In genomic region chr9:85404911-85405580, GRCh38 we compare ENCODE assay signal across 20 cellular contexts.
A peak's percentile ranks its signal among the peaks of the same experiment; 100 is the strongest.
DNase-seq lines count a peak whose midpoint lies in the region; ATAC-seq and TF ChIP-seq lines count a peak whose summit lies in the region.
"Had no signal": no experiment of that assay in that cellular context is flagged by ENCODE, and none has a peak within 500 bp of the region (broad histone marks: within the 10 kb centered on the region; RNA-seq: fewer than 3 reads in every experiment).

No MANE protein-coding gene starts in this region.

- no peaks in the 10 kb centered on the region for H3K4me1 ChIP-seq in RWPE2 (ENCODE audit: insufficient read depth, poor library complexity, severe bottlenecking)

- H3K27me3 ChIP-seq in RWPE2 (ENCODE audit: insufficient read depth, poor library complexity, severe bottlenecking): no peaks in the 10 kb centered on the region
- H3K27me3 ChIP-seq: BE2C had no signal

- POLR2A ChIA-PET in GM10248 (lab: Yijun Ruan, JAX): no interaction called here

- ATAC-seq in RWPE2 (ENCODE audit: low read depth) (peak; percentile 71), HG02678 (IDR thresholded peaks at IDR 0.05; ENCODE audit: unreplicated experiment) (no peak)
- ATAC-seq: HCT116 had no signal

- H3K9me3 ChIP-seq in RWPE2 (ENCODE audit: severe bottlenecking): no peaks in the 10 kb centered on the region
- H3K9me3 ChIP-seq: BE2C had no signal

- no peak overlapping the region for H3K27ac ChIP-seq in RWPE2 (ENCODE audit: poor library complexity, severe bottlenecking)

- DNase-seq in HT1080 (ENCODE audit: low read depth) (peak; percentile 16), RWPE2 (ENCODE audit: low spot score) (no peak), epithelial cell of esophagus (ENCODE audit: low read depth) (peak; percentile 20), renal cortical epithelial cell (ENCODE audit: low read depth) (peak; percentile 73), GM10248 (ENCODE audit: extremely low spot score) (no peak), nucleus accumbens (lab: John Stamatoyannopoulos, UW) (no peak)
- DNase-seq: ACHN; BE2C; C1 segment of cervical spinal cord; CD4-positive, CD25-positive, alpha-beta regulatory T cell; CD8-positive, alpha-beta memory T cell; COR-L47; DMS 273 treated with DMSO at 0.1 percent for 48 hours; DMS53; DND-41; GOT3; H7; HFFc6 had no signal

- H3K36me3 ChIP-seq in RWPE2 (ENCODE audit: low read depth): no peaks in the 10 kb centered on the region
- H3K36me3 ChIP-seq: BE2C had no signal

- CTCF ChIA-PET in GM10248 (lab: Yijun Ruan, JAX): interaction anchor here (0.7 to 1.2 kb wide), 6 partner anchors 11 to 20 kb away, joined by 3 to 4 read pairs (median 3); no protein-coding TSS in a partner anchor

- H3K4me3 ChIP-seq in RWPE2 (ENCODE audit: severe bottlenecking) (no peak overlapping the region), epithelial cell of esophagus (ENCODE audit: low read length) (no peak overlapping the region)

- TF ChIP-seq CTCF in RWPE2 (IDR thresholded peaks at IDR 0.05; ENCODE audit: poor library complexity, severe bottlenecking): no peak
- no peak for TF ChIP-seq CTCF in epithelial cell of esophagus (IDR thresholded peaks at IDR 0.05; ENCODE audit: insufficient read depth, low read depth, low read length, missing control alignments)
- no peak for TF ChIP-seq CTCF in GM10248 (IDR thresholded peaks at IDR 0.05; ENCODE audit: control extremely low read depth, extremely low read depth, low read depth, missing control alignments)

Comparison
In these comparisons a context has a peak if more than half of its experiments do, and no peak if none do; other contexts are left out.
1. DNase-seq: peak in HT1080 (single experiment), epithelial cell of esophagus (single experiment) and renal cortical epithelial cell (single experiment); none in RWPE2 (single experiment), GM10248 (single experiment) and nucleus accumbens (0 of 56).